8 cellular contexts compared by ENCODE assay signal in the genomic region with DNA sequence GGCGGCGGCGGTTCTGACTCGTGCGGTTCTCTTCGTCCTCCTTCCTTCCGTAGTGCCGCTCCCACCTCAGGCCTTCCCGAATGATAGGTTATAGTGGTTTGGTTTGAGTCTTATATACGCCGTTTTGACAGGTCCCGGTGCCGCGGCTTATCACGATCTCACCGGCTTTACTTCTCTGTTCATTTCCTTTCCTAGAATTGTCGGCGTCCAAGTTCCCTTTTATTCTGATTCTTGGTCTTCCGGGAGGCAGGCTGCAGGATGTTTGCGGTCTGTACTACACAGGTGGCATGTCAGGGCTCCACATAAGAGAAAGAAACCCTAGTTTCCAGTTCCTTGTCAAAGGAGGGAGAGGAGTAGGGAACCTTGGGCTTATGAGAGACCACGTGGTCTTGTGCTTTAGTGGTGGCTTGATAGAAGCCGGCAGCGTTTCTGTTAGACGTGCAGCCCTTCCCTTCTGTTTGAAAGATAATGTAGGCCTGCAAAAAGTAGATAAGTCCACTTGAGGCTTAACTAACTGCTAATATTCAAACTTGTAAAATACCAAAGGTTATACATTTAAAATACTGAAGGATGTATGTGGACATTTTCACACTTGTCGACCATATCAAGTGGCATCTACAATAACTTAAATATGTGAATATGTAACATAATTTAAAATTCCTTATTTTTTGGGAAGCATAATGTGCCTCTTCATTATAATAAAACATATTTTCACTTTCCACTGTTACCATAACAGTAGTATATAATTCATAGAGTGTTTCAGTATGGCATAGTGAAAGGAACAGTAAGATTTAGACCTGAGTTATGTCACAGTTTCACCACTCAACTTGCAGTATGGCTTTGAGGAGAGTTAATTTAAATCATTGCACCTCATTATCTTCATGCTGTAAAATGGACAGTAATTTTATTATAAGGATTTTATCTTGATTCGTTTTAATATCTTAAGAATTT. TPM values are rescaled to one million over a fixed set of nuclear protein-coding genes. Genes with fewer than 3 reads are reported as not detected.
DNase-seq lines count a peak whose midpoint lies in the region; ATAC-seq and TF ChIP-seq lines count a peak whose summit lies in the region.

No MANE protein-coding gene starts in this region.

- H3K4me3 Mint-ChIP-seq in activated CD8-positive, alpha-beta T cell treated with anti-CD3 and anti-CD28 coated beads, Interleukin-2, amount 10 ng/mL, durations not matched to agents 7 days and 5 days: peak overlapping the region; percentile 90
- H3K4me3 Mint-ChIP-seq in endothelial cell (ENCODE audit: unreplicated experiment) (peak overlapping the region; percentile 96), mesothelial cell of epicardium (peak overlapping the region; percentile 95)
- H3K4me3 Mint-ChIP-seq in stimulated activated memory B cell treated with anti-CD40 and anti-IgM and Interleukin-4, amounts not matched to agents 10 μg/mL and 1 μg/mL and 100 μg/mL, for 72 hours: peak overlapping the region; percentile 93

- H3K9me3 Mint-ChIP-seq in activated CD8-positive, alpha-beta T cell treated with anti-CD3 and anti-CD28 coated beads, Interleukin-2, amount 10 ng/mL, durations not matched to agents 7 days and 5 days (ENCODE audit: insufficient read depth): no peaks in the 10 kb centered on the region
- H3K9me3 Mint-ChIP-seq in endothelial cell (ENCODE audit: unreplicated experiment) (no peaks in the 10 kb centered on the region), mesothelial cell of epicardium (no peaks in the 10 kb centered on the region)
- no peaks in the 10 kb centered on the region for H3K9me3 Mint-ChIP-seq in stimulated activated memory B cell treated with anti-CD40 and anti-IgM and Interleukin-4, amounts not matched to agents 10 μg/mL and 1 μg/mL and 100 μg/mL, for 72 hours

- peaks cover 47% of the 10 kb centered on the region for H3K36me3 Mint-ChIP-seq in activated CD8-positive, alpha-beta T cell treated with anti-CD3 and anti-CD28 coated beads, Interleukin-2, amount 10 ng/mL, durations not matched to agents 7 days and 5 days (ENCODE audit: low read depth)
- H3K36me3 Mint-ChIP-seq in endothelial cell (ENCODE audit: low read depth, unreplicated experiment): peaks cover 8% of the 10 kb centered on the region
- no peaks in the 10 kb centered on the region for H3K36me3 Mint-ChIP-seq in mesothelial cell of epicardium
- H3K36me3 Mint-ChIP-seq in stimulated activated memory B cell treated with anti-CD40 and anti-IgM and Interleukin-4, amounts not matched to agents 10 μg/mL and 1 μg/mL and 100 μg/mL, for 72 hours: no peaks in the 10 kb centered on the region

- H3K4me1 Mint-ChIP-seq in activated CD8-positive, alpha-beta T cell treated with anti-CD3 and anti-CD28 coated beads, Interleukin-2, amount 10 ng/mL, durations not matched to agents 7 days and 5 days (ENCODE audit: low read depth): peaks cover 59% of the 10 kb centered on the region
- H3K4me1 Mint-ChIP-seq in endothelial cell (ENCODE audit: unreplicated experiment) (peaks cover 33% of the 10 kb centered on the region), mesothelial cell of epicardium (peaks cover 21% of the 10 kb centered on the region)
- H3K4me1 Mint-ChIP-seq in stimulated activated memory B cell treated with anti-CD40 and anti-IgM and Interleukin-4, amounts not matched to agents 10 μg/mL and 1 μg/mL and 100 μg/mL, for 72 hours: peaks cover 37% of the 10 kb centered on the region

- TF ChIP-seq CTCF in endothelial cell (IDR thresholded peaks at IDR 0.05; ENCODE audit: unreplicated experiment) (no peak), mesothelial cell of epicardium (IDR thresholded peaks at IDR 0.05; ENCODE audit: unreplicated experiment) (no peak)

- ATAC-seq in HG02943 (IDR thresholded peaks at IDR 0.05; ENCODE audit: low read depth, unreplicated experiment): peak; percentile 54
- ATAC-seq in activated CD8-positive, alpha-beta T cell treated with anti-CD3 and anti-CD28 coated beads, Interleukin-2, amount 10 ng/mL, durations not matched to agents 7 days and 5 days: peak; percentile 64
- ATAC-seq in stimulated activated memory B cell treated with anti-CD40 and anti-IgM and Interleukin-4, amounts not matched to agents 10 μg/mL and 1 μg/mL and 100 μg/mL, for 72 hours: peak; percentile 73

- peak overlapping the region; percentile 96 for H3K27ac Mint-ChIP-seq in activated CD8-positive, alpha-beta T cell treated with anti-CD3 and anti-CD28 coated beads, Interleukin-2, amount 10 ng/mL, durations not matched to agents 7 days and 5 days
- H3K27ac Mint-ChIP-seq in endothelial cell (ENCODE audit: unreplicated experiment) (peak overlapping the region; percentile 98), mesothelial cell of epicardium (peak overlapping the region; percentile 99)
- H3K27ac Mint-ChIP-seq in stimulated activated memory B cell treated with anti-CD40 and anti-IgM and Interleukin-4, amounts not matched to agents 10 μg/mL and 1 μg/mL and 100 μg/mL, for 72 hours: peak overlapping the region; percentile 96

- H3K27me3 Mint-ChIP-seq in activated CD8-positive, alpha-beta T cell treated with anti-CD3 and anti-CD28 coated beads, Interleukin-2, amount 10 ng/mL, durations not matched to agents 7 days and 5 days (ENCODE audit: low read depth): no peaks in the 10 kb centered on the region
- H3K27me3 Mint-ChIP-seq in endothelial cell (ENCODE audit: unreplicated experiment): peaks cover 4% of the 10 kb centered on the region
- H3K27me3 Mint-ChIP-seq in mesothelial cell of epicardium (ENCODE audit: low read depth): no peaks in the 10 kb centered on the region
- H3K27me3 Mint-ChIP-seq in stimulated activated memory B cell treated with anti-CD40 and anti-IgM and Interleukin-4, amounts not matched to agents 10 μg/mL and 1 μg/mL and 100 μg/mL, for 72 hours: no peaks in the 10 kb centered on the region

- CTCF ChIA-PET in activated CD8-positive, alpha-beta T cell treated with anti-CD3 and anti-CD28 coated beads, Interleukin-2, amount 10 ng/mL, durations not matched to agents 7 days and 5 days (lab: Charles Lee): interaction anchor here (1.0 to 1.4 kb wide), 2 partner anchors 159 to 206 kb away, joined by 4 to 5 read pairs; partner anchors contain the start of gene MON2

- peak; percentile 25 to 27 for DNase-seq in activated CD8-positive, alpha-beta memory T cell treated with anti-CD3 and anti-CD28 coated beads for 1 hour (ENCODE audit: extremely low read depth in 1 of 2, low read depth in 1 of 2)
- DNase-seq in activated CD8-positive, alpha-beta memory T cell treated with anti-CD3 and anti-CD28 coated beads, Interleukin-2, amount 50 U/mL, for 48 hours: no peak
- peak; percentile 7 for DNase-seq in NCI-H345 treated with DMSO at 0.1 percent for 48 hours (lab: John Stamatoyannopoulos, UW; ENCODE audit: unreplicated experiment)
- peak; percentile 87 for DNase-seq in activated CD8-positive, alpha-beta T cell treated with anti-CD3 and anti-CD28 coated beads, Interleukin-2, amount 10 ng/mL, durations not matched to agents 7 days and 5 days
- DNase-seq in endothelial cell (ENCODE audit: low spot score): peak; percentile 52
- DNase-seq in mesothelial cell of epicardium (ENCODE audit: low spot score in 2 of 2, unreplicated experiment in 2 of 2): no peak

- POLR2A ChIA-PET in activated CD8-positive, alpha-beta T cell treated with anti-CD3 and anti-CD28 coated beads, Interleukin-2, amount 10 ng/mL, durations not matched to agents 7 days and 5 days (lab: Charles Lee): interaction anchor here (0.9 to 2.2 kb wide), 3 partner anchors 13 to 342 kb away, joined by 3 to 15 read pairs (median 5); no protein-coding TSS in a partner anchor

RNA-seq across cellular contexts. Expression of gene USP15, which starts 0.8 kb away (rescaled TPM):
- 100 to 1,000 TPM; 159 to 160 TPM for total RNA-seq in activated CD8-positive, alpha-beta T cell treated with anti-CD3 and anti-CD28 coated beads, Interleukin-2, amount 10 ng/mL, durations not matched to agents 7 days and 5 days
- 98.2 TPM for total RNA-seq in endothelial cell (ENCODE audit: unreplicated experiment)
- total RNA-seq in mesothelial cell of epicardium: 45.0 to 50.9 TPM (median 47.3 TPM) in 3 replicates

Comparison
In these comparisons a context has a peak if more than half of its experiments do, and no peak if none do; other contexts are left out.
1. DNase-seq: peak in activated CD8-positive, alpha-beta memory T cell treated with anti-CD3 and anti-CD28 coated beads for 1 hour (2 of 2), NCI-H345 treated with DMSO at 0.1 percent for 48 hours (single experiment), activated CD8-positive, alpha-beta T cell treated with anti-CD3 and anti-CD28 coated beads, Interleukin-2, amount 10 ng/mL, durations not matched to agents 7 days and 5 days (single experiment) and endothelial cell (single experiment); none in activated CD8-positive, alpha-beta memory T cell treated with anti-CD3 and anti-CD28 coated beads, Interleukin-2, amount 50 U/mL, for 48 hours (single experiment) and mesothelial cell of epicardium (0 of 2).
2. Peak in every context shown above with its lines, with median percentiles within 50 percentile points of each other: ATAC-seq, H3K27ac Mint-ChIP-seq and H3K4me3 Mint-ChIP-seq.